Comparison of ENCODE assay signal across 11 cellular contexts in the genomic region with DNA sequence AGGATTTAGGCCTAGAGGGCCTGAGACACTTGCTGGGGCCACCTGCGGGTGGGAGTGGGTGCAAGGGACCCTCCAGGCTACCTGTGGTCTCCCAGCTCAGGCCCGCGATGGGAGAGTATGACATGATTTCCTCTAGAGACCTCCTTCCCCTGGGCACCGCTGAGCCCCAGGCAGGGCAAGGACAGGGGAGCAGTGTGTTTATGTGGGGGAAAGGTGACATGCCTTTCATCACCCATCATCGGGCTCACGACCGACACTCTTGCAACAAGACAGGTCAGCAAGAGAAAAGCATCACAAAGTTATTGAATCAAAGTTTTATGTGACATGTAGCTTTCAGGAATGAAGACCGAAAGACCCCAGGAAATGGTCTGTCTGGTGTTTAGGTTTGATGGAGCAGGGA. TPM values are rescaled to one million over a fixed set of nuclear protein-coding genes. Genes with fewer than 3 reads are reported as not detected.
DNase-seq lines count a peak whose midpoint lies in the region; ATAC-seq, FAIRE-seq and TF ChIP-seq lines count a peak whose summit lies in the region.
"Had no signal": no experiment of that assay in that cellular context is flagged by ENCODE, and none has a peak within 500 bp of the region (broad histone marks: within the 10 kb centered on the region; RNA-seq: fewer than 3 reads in every experiment).

No MANE protein-coding gene starts in this region.

- no peaks in the 10 kb centered on the region for H3K36me3 ChIP-seq in PC-9 (ENCODE audit: low read depth)
- peaks cover 4 to 16% of the 10 kb centered on the region in 2 experiments for H3K36me3 ChIP-seq in endothelial cell of umbilical vein (ENCODE audit: control insufficient read depth in 2 of 2, extremely low read depth in 1 of 2, insufficient read depth in 2 of 2, low read length in 2 of 2)
- H3K36me3 ChIP-seq in osteoblast (ENCODE audit: insufficient read depth, low read length) = peaks cover 26% of the 10 kb centered on the region

- H3K79me2 ChIP-seq in PC-9 (ENCODE audit: low read depth) = peaks cover 20% of the 10 kb centered on the region
- peaks cover 98% of the 10 kb centered on the region for H3K79me2 ChIP-seq in endothelial cell of umbilical vein (ENCODE audit: control insufficient read depth, insufficient read depth, low read length)
- H3K79me2 ChIP-seq in osteoblast (ENCODE audit: insufficient read depth, low read length) = peaks cover 97% of the 10 kb centered on the region

- H3K4me1 ChIP-seq in PC-9 (replicated peaks; ENCODE audit: insufficient read depth) (peaks cover 29% of the 10 kb centered on the region), endothelial cell of umbilical vein (ENCODE audit: control insufficient read depth, extremely low read depth, insufficient read depth, low read length) (peaks cover 66% of the 10 kb centered on the region), osteoblast (ENCODE audit: insufficient read depth, low read length) (peaks cover 45% of the 10 kb centered on the region)

- H4K20me1 ChIP-seq in PC-9 (ENCODE audit: insufficient read depth) (no peaks in the 10 kb centered on the region), endothelial cell of umbilical vein (replicated peaks; ENCODE audit: control insufficient read depth, extremely low read depth, insufficient read depth, low read length) (peaks cover 3% of the 10 kb centered on the region), osteoblast (ENCODE audit: insufficient read depth, low read length) (peaks cover 64% of the 10 kb centered on the region)

- ATAC-seq in HG03025 (IDR thresholded peaks at IDR 0.05; ENCODE audit: low FRiP score, unreplicated experiment) = no peak

- CTCF ChIA-PET in PC-9 (lab: Charles Lee) (interaction anchor here (1.4 kb wide), 1 partner anchor 29 kb away, joined by 7 read pairs; no protein-coding TSS in a partner anchor), endothelial cell of umbilical vein (lab: Charles Lee) (interaction anchor here (1.1 to 3.4 kb wide), 5 partner anchors 19 to 29 kb away, joined by 3 to 30 read pairs (median 7); no protein-coding TSS in a partner anchor)

- no TSS peak for BruUV-seq in PC-9 (replicated peaks; lab: Mats Ljungman, UMichigan)
- BruUV-seq in endothelial cell of umbilical vein (replicated peaks; lab: Mats Ljungman, UMichigan) = no TSS peak

- dilution Hi-C loops in endothelial cell of umbilical vein (cut with MboI; ENCODE audit: extremely low pct_ligation_motif_present, low sequenced_read_pairs) = no loop called here

- H3K27ac ChIP-seq in PC-9 (peak overlapping the region; percentile 80), endothelial cell of umbilical vein (ENCODE audit: insufficient read depth, low read depth, low read length) (peak overlapping the region; percentile 76), osteoblast (ENCODE audit: low read depth, low read length) (peak overlapping the region; percentile 75)

- H3K4me2 ChIP-seq in PC-9 (peak overlapping the region; percentile 68), endothelial cell of umbilical vein (ENCODE audit: insufficient read depth, low read length) (no peak overlapping the region), osteoblast (ENCODE audit: insufficient read depth, low read length) (peak overlapping the region; percentile 68)

- POLR2A ChIA-PET in PC-9 (lab: Charles Lee; ENCODE audit: unreplicated experiment) = interaction anchor here (0.7 kb wide), 1 partner anchor 808 kb away, joined by 3 read pairs; no protein-coding TSS in a partner anchor
- POLR2A ChIA-PET in endothelial cell of umbilical vein (lab: Charles Lee) = no interaction called here

- FAIRE-seq in endothelial cell of umbilical vein (lab: Jason Lieb, UNC) = no peak
- FAIRE-seq: urothelium cell line had no signal

- H3K9me1 ChIP-seq in endothelial cell of umbilical vein (replicated peaks; ENCODE audit: control insufficient read depth, extremely low read depth, insufficient read depth, low read length) = no peaks in the 10 kb centered on the region

- no peaks in the 10 kb centered on the region for H3K27me3 ChIP-seq in PC-9 (ENCODE audit: insufficient read depth, low read depth)
- H3K27me3 ChIP-seq in endothelial cell of umbilical vein (ENCODE audit: control insufficient read depth in 2 of 2, insufficient read depth in 2 of 2, low read length in 2 of 2) = no peaks in the 10 kb centered on the region
- no peaks in the 10 kb centered on the region for H3K27me3 ChIP-seq in osteoblast (ENCODE audit: insufficient read depth, low read length)

- H3K9me3 ChIP-seq in PC-9 (ENCODE audit: insufficient read depth, low read depth) = no peaks in the 10 kb centered on the region
- no peaks in the 10 kb centered on the region for H3K9me3 ChIP-seq in endothelial cell of umbilical vein (replicated peaks; ENCODE audit: control insufficient read depth, insufficient read depth, low read length)
- H3K9me3 ChIP-seq in osteoblast (ENCODE audit: low read depth, low read length) = no peaks in the 10 kb centered on the region

- H3K9ac ChIP-seq in endothelial cell of umbilical vein (replicated peaks; ENCODE audit: extremely low read depth, insufficient read depth, low read length) = no peak overlapping the region

- no peaks in the 10 kb centered on the region for H3K9me2 ChIP-seq in PC-9 (ENCODE audit: insufficient read depth)

- peaks cover 16% of the 10 kb centered on the region for H3F3A ChIP-seq in PC-9 (ENCODE audit: insufficient read depth, low read depth)

- intact Hi-C loops in PC-9 (cut with micrococcal nuclease; ENCODE audit: unreplicated experiment) (no loop called here), endothelial cell of umbilical vein (cut with micrococcal nuclease) (loop anchor here (1.0 kb wide), 1 partner anchor 20 kb away; a partner anchor contains a TSS)

- TF ChIP-seq CTCF in PC-9 (conservative IDR thresholded peaks at IDR 0.05) = no peak
- no peak for TF ChIP-seq CTCF in endothelial cell of umbilical vein (IDR thresholded peaks at IDR 0.05; ENCODE audit: extremely low read depth in 1 of 2, insufficient read depth in 1 of 2, low read depth in 1 of 2, low read length in 2 of 2)
- no peak for TF ChIP-seq CTCF in osteoblast (IDR thresholded peaks at IDR 0.05; ENCODE audit: extremely low read depth, low read depth, low read length)

- no peak for TF ChIP-seq POLR2A in endothelial cell of umbilical vein (IDR thresholded peaks at IDR 0.05; ENCODE audit: low read depth, low read length)

- DNase-seq in D341Med (ENCODE audit: low spot score) (peak; percentile 13), PC-9 (peak; percentile 45 to 82), endothelial cell of umbilical vein (ENCODE audit: low read depth, low spot score) (no peak), osteoblast (ENCODE audit: insufficient read length, low spot score, missing footprints) (peak; percentile 61), NCI-H1092 (lab: John Stamatoyannopoulos, UW) (no peak), NCI-H1105 treated with DMSO at 0.1 percent for 48 hours (lab: John Stamatoyannopoulos, UW) (no peak), AML-193 (lab: John Stamatoyannopoulos, UW) (no peak)
- DNase-seq: cortex of kidney, NCI-H2081 had no signal

- H3K4me3 ChIP-seq in PC-9 = peak overlapping the region; percentile 18; the same call in 1 of the 2 replicates
- H3K4me3 ChIP-seq in endothelial cell of umbilical vein (replicated peaks in 1 of 3; ENCODE audit: insufficient read depth in 1 of 3, low read depth in 1 of 3, low read length in 3 of 3) = no peak overlapping the region
- H3K4me3 ChIP-seq in osteoblast (ENCODE audit: insufficient read depth, low read length) = no peak overlapping the region

- H2AFZ ChIP-seq in PC-9 (no peak overlapping the region), endothelial cell of umbilical vein (ENCODE audit: low read depth, low read length) (no peak overlapping the region), osteoblast (ENCODE audit: low read length) (no peak overlapping the region)

TF ChIP-seq in endothelial cell of umbilical vein, 7 proteins besides CTCF, POLR2A, EP300 and RAD21:
- TF ChIP-seq JUN (IDR thresholded peaks at IDR 0.05; ENCODE audit: borderline replicate concordance, insufficient read depth, insufficient read length, low read depth) = no peak
- no peak for TF ChIP-seq GATA2 (IDR thresholded peaks at IDR 0.05; ENCODE audit: insufficient read depth, insufficient read length, low read depth, low read length)
- no peak for TF ChIP-seq FOS (IDR thresholded peaks at IDR 0.05; ENCODE audit: borderline replicate concordance, insufficient read depth, low read length)
- TF ChIP-seq EZH2 (IDR thresholded peaks at IDR 0.05; ENCODE audit: borderline replicate concordance, low read depth, low read length, severe bottlenecking) = no peak
- TF ChIP-seq MYC (IDR thresholded peaks at IDR 0.05; ENCODE audit: low read depth, low read length) = no peak
- no peak for TF ChIP-seq POLR2AphosphoS5 (IDR thresholded peaks at IDR 0.05; ENCODE audit: insufficient read depth, low read depth, low read length)
- TF ChIP-seq, protein P1, sequence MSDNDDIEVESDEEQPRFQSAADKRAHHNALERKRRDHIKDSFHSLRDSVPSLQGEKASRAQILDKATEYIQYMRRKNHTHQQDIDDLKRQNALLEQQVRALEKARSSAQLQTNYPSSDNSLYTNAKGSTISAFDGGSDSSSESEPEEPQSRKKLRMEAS (IDR thresholded peaks at IDR 0.05; ENCODE audit: insufficient read depth, insufficient read length) = no peak

RNA-seq across cellular contexts. Expression of a gene that starts 19.9 kb away (rescaled TPM):
- 4.8 and 6.5 TPM in 2 replicates for total RNA-seq in PC-9 (2021)
- 97.9 and 111 TPM in 2 replicates for total RNA-seq in endothelial cell of umbilical vein
- 63.1 and 69.7 TPM in 2 replicates for polyA plus RNA-seq in endothelial cell of umbilical vein
- 74.6 and 75.9 TPM in 2 replicates for polyA plus RNA-seq in endothelial cell of umbilical vein (2011; cell fraction: cytosol; rRNA removed)
- 53.9 and 63.7 TPM in 2 replicates for polyA plus RNA-seq in endothelial cell of umbilical vein (2011; cell fraction: nucleus; rRNA removed)
- 51.2 and 67.6 TPM in 2 replicates for polyA plus RNA-seq in endothelial cell of umbilical vein (2012)
- 59.8 and 60.1 TPM in 2 replicates for polyA minus RNA-seq in endothelial cell of umbilical vein
- 3.2 TPM for polyA minus RNA-seq in endothelial cell of umbilical vein (2011; cell fraction: cytosol; rRNA and poly(A)+ RNA removed)
- polyA minus RNA-seq in endothelial cell of umbilical vein (2011; cell fraction: nucleus; rRNA and poly(A)+ RNA removed) = 27.6 and 29.2 TPM in 2 replicates
- total RNA-seq in osteoblast = 32.4 and 51.4 TPM in 2 replicates

RNA-seq across cellular contexts. Expression of a gene that starts 56.8 kb away (rescaled TPM):
- 26.2 and 28.5 TPM in 2 replicates for total RNA-seq in PC-9 (2021)
- total RNA-seq in endothelial cell of umbilical vein = 12.9 and 20.0 TPM in 2 replicates
- 10.6 and 12.8 TPM in 2 replicates for polyA plus RNA-seq in endothelial cell of umbilical vein
- polyA plus RNA-seq in endothelial cell of umbilical vein (2011; cell fraction: cytosol; rRNA removed) = 7.5 and 11.3 TPM in 2 replicates
- polyA plus RNA-seq in endothelial cell of umbilical vein (2011; cell fraction: nucleus; rRNA removed) = 10.4 and 13.9 TPM in 2 replicates
- 12.6 and 16.8 TPM in 2 replicates for polyA plus RNA-seq in endothelial cell of umbilical vein (2012)
- polyA minus RNA-seq in endothelial cell of umbilical vein = 4.4 and 6.7 TPM in 2 replicates
- polyA minus RNA-seq in endothelial cell of umbilical vein (2011; cell fraction: cytosol; rRNA and poly(A)+ RNA removed) = 1.8 TPM
- polyA minus RNA-seq in endothelial cell of umbilical vein (2011; cell fraction: nucleus; rRNA and poly(A)+ RNA removed) = 2.5 and 6.5 TPM in 2 replicates
- 8.3 and 9.1 TPM in 2 replicates for total RNA-seq in osteoblast

Comparison
In these comparisons a context has a peak if more than half of its experiments do, and no peak if none do; other contexts are left out.
1. DNase-seq: peak in D341Med (single experiment), PC-9 (2 of 2) and osteoblast (single experiment); none in endothelial cell of umbilical vein (single experiment), NCI-H1092 (single experiment), NCI-H1105 treated with DMSO at 0.1 percent for 48 hours (single experiment) and AML-193 (0 of 2).
2. Peak in every context shown above with its lines, with median percentiles within 50 percentile points of each other: H3K27ac ChIP-seq.